ENCODE assay signal across 16 cellular contexts in the genomic region with DNA sequence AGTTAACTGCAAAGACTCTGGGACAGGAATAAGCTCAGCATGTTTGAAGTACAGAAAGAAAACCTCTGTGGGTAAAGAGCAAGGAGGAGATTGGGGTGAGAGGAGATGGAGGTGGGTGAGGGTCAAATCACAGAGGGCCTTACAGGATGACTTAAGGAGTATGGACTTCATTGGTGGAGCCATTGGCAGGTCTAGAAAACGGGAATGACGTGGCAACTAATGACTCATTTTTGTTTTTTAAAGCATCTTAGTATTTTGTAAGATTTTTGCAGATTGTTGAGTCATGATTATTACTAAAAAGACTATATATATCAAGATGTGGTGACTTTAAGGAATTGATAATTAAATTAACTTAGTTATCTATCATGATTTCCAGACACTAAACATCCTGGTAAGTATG. TPM values are rescaled to one million over a fixed set of nuclear protein-coding genes. Genes with fewer than 3 reads are reported as not detected.
DNase-seq lines count a peak whose midpoint lies in the region; ATAC-seq and TF ChIP-seq lines count a peak whose summit lies in the region.
"Had no signal": no experiment of that assay in that cellular context is flagged by ENCODE, and none has a peak within 500 bp of the region (broad histone marks: within the 10 kb centered on the region; RNA-seq: fewer than 3 reads in every experiment).

No MANE protein-coding gene starts in this region.

- H2BK20ac ChIP-seq in IMR-90 (ENCODE audit: low read depth, low read length) = no peak overlapping the region

- H2BK15ac ChIP-seq in IMR-90 (ENCODE audit: low read depth, low read length) = no peak overlapping the region

- no CpG with 5 or more reads among the region's 2 CpGs for WGBS in IMR-90 (ENCODE audit: extremely low coverage in 2 of 2, insufficient read length in 1 of 2), 2 experiments
- WGBS in mammary epithelial cell (ENCODE audit: low coverage, missing lambda C conversion rate) = 87% methylated on average over 2 of the region's 2 CpGs
- WGBS in sigmoid colon, 2 donors = 94 to 97% methylated on average over 2 of the region's 2 CpGs

- no TSS peak for BruUV-seq in IMR-90 (replicated peaks; lab: Mats Ljungman, UMichigan)
- no TSS peak for BruUV-seq in mammary epithelial cell (replicated peaks; lab: Mats Ljungman, UMichigan)

- ATAC-seq in IMR-90 (ENCODE audit: low read depth) = peak; percentile 59; the same call in 1 of the 2 replicates
- ATAC-seq in left ventricle myocardium superior = no peak
- no peak for ATAC-seq in HG03439 (IDR thresholded peaks at IDR 0.05; ENCODE audit: unreplicated experiment)
- ATAC-seq: activated CD4-positive, alpha-beta T cell treated with anti-CD3 and anti-CD28 coated beads for 36 hours; activated T-cell treated with anti-CD3 and anti-CD28 coated beads, Interleukin-2, amount 50 U/mL, for 72 hours had no signal

- H2BK5ac ChIP-seq in IMR-90 (ENCODE audit: low read depth, low read length, poor library complexity, severe bottlenecking) = peak overlapping the region; percentile 4

- intact Hi-C loops in IMR-90 (cut with micrococcal nuclease) = loop anchor here (10.0 kb wide), 1 partner anchor 384 kb away; no protein-coding TSS in a partner anchor
- intact Hi-C loops in mammary epithelial cell (cut with micrococcal nuclease) = no loop called here
- intact Hi-C loops in posterior vena cava (cut with DNase I) = no loop called here
- intact Hi-C loops in left ventricle myocardium superior (cut with micrococcal nuclease) = no loop called here
- intact Hi-C loops in sigmoid colon (cut with DNase I) = no loop called here

- no peaks in the 10 kb centered on the region; the same call in 1 of the 2 replicates for H3K9me1 ChIP-seq in IMR-90 (ENCODE audit: insufficient read depth, low read length)

- H2AFZ ChIP-seq in IMR-90 (replicated peaks; ENCODE audit: low read length, poor library complexity) (no peak overlapping the region), mammary epithelial cell (ENCODE audit: low read depth, low read length) (no peak overlapping the region)

- no peak for TF ChIP-seq POLR2A in IMR-90 (IDR thresholded peaks at IDR 0.05; ENCODE audit: low read depth, low read length)
- TF ChIP-seq POLR2A in sigmoid colon (IDR thresholded peaks at IDR 0.05) = no peak

- POLR2A ChIA-PET in IMR-90 (lab: Charles Lee; ENCODE audit: unreplicated experiment) = interaction anchor here (0.6 to 0.7 kb wide), 2 partner anchors 119 to 1251 kb away, joined by 3 to 7 read pairs; no protein-coding TSS in a partner anchor

- peaks cover 10% of the 10 kb centered on the region for H3K36me3 ChIP-seq in IMR-90 (ENCODE audit: control insufficient read depth, insufficient read depth, low read length)
- peaks cover 23% of the 10 kb centered on the region for H3K36me3 ChIP-seq in mammary epithelial cell (ENCODE audit: insufficient read depth, low read length)
- peaks cover 11 to 99% (median 19%) of the 10 kb centered on the region in 4 donors for H3K36me3 ChIP-seq in sigmoid colon
- H3K36me3 ChIP-seq: ovary had no signal

- dilution Hi-C loops in IMR-90 (cut with HindIII; ENCODE audit: low sequenced_read_pairs, unreplicated experiment) = no loop called here
- dilution Hi-C loops in mammary epithelial cell (cut with HindIII; ENCODE audit: low sequenced_read_pairs) = no loop called here

- no peaks in the 10 kb centered on the region for H4K20me1 ChIP-seq in IMR-90 (ENCODE audit: insufficient read depth, low read length)
- H4K20me1 ChIP-seq in mammary epithelial cell (ENCODE audit: insufficient read depth, low read length) = no peaks in the 10 kb centered on the region

- H3K79me2 ChIP-seq in mammary epithelial cell (ENCODE audit: insufficient read depth, low read length) = no peaks in the 10 kb centered on the region

- no peaks in the 10 kb centered on the region for H3K9me3 ChIP-seq in IMR-90 (ENCODE audit: control insufficient read depth, insufficient read depth, low read length)
- H3K9me3 ChIP-seq in mammary epithelial cell (replicated peaks; ENCODE audit: insufficient read depth, low read length) = no peaks in the 10 kb centered on the region
- no peaks in the 10 kb centered on the region for H3K9me3 ChIP-seq in sigmoid colon
- H3K9me3 ChIP-seq: ovary, vagina had no signal

- H3K27me3 ChIP-seq in IMR-90 (ENCODE audit: control insufficient read depth, insufficient read depth, low read length) (no peaks in the 10 kb centered on the region), mammary epithelial cell (ENCODE audit: insufficient read depth, low read length) (no peaks in the 10 kb centered on the region), sigmoid colon (no peaks in the 10 kb centered on the region)
- H3K27me3 ChIP-seq: ovary, vagina had no signal

- H3K56ac ChIP-seq in IMR-90 (ENCODE audit: extremely low read depth, insufficient read depth, low read length) = no peak overlapping the region

- H2AK5ac ChIP-seq in IMR-90 (ENCODE audit: low read depth, low read length) = no peak overlapping the region

- no peak for TF ChIP-seq RAD21 in IMR-90 (IDR thresholded peaks at IDR 0.05; ENCODE audit: low read length)

- peak overlapping the region in 1 of 2 experiments; percentile 67; a peak in 2 of 4 replicates for H4K8ac ChIP-seq in IMR-90 (ENCODE audit: low read depth in 2 of 2, low read length in 2 of 2)

- no peaks in the 10 kb centered on the region; the same call in 1 of the 2 replicates for H3K4me1 ChIP-seq in IMR-90 (ENCODE audit: control insufficient read depth, insufficient read depth, low read length)
- peaks cover 2% of the 10 kb centered on the region for H3K4me1 ChIP-seq in mammary epithelial cell (ENCODE audit: insufficient read depth, low read length)
- no peaks in the 10 kb centered on the region for H3K4me1 ChIP-seq in sigmoid colon
- H3K4me1 ChIP-seq: vagina had no signal

- H3K4me3 ChIP-seq in AG09309 (ENCODE audit: control insufficient read depth, low read depth, low read length) (no peak overlapping the region), IMR-90 (ENCODE audit: insufficient read depth, low read depth, low read length) (no peak overlapping the region), mammary epithelial cell (replicated peaks in 1 of 3; ENCODE audit: insufficient read depth in 1 of 3, low read depth in 2 of 3, low read length in 3 of 3) (no peak overlapping the region), sigmoid colon (no peak overlapping the region)
- H3K4me3 ChIP-seq: ovary, vagina had no signal

- H3K27ac ChIP-seq in IMR-90 (ENCODE audit: insufficient read depth, low read length) = no peak overlapping the region
- no peak overlapping the region for H3K27ac ChIP-seq in mammary epithelial cell (ENCODE audit: insufficient read depth, low read depth, low read length)
- no peak overlapping the region for H3K27ac ChIP-seq in sigmoid colon
- H3K27ac ChIP-seq: ovary, vagina had no signal

- no peak overlapping the region for H3K14ac ChIP-seq in IMR-90 (replicated peaks; ENCODE audit: low read depth, low read length)

- DNase-seq in AG09309 (ENCODE audit: low read depth) (peak; percentile 29), IMR-90 (peak; percentile 82), mammary epithelial cell (peak; percentile 60), iris pigment epithelial cell (ENCODE audit: low read depth) (peak; percentile 92), posterior vena cava (ENCODE audit: low spot score) (no peak), left ventricle myocardium superior (no peak), sigmoid colon (no peak)
- DNase-seq: activated CD4-positive, alpha-beta T cell treated with anti-CD3 and anti-CD28 coated beads for 36 hours; activated T-cell treated with anti-CD3 and anti-CD28 coated beads, Interleukin-2, amount 50 U/mL, for 72 hours; aorta; DMS79; NCI-H1436; ovary; SW 1271 had no signal

- TF ChIP-seq CTCF in AG09309 (IDR thresholded peaks at IDR 0.05; ENCODE audit: control insufficient read depth, insufficient read depth, low read depth, low read length, missing control alignments) (no peak), IMR-90 (conservative IDR thresholded peaks at IDR 0.05; ENCODE audit: low read depth, low read length) (no peak), mammary epithelial cell (conservative IDR thresholded peaks at IDR 0.05 in 1 of 2, IDR thresholded peaks at IDR 0.05 in 1 of 2; ENCODE audit: extremely low read depth in 1 of 2, insufficient read depth in 1 of 2, low read depth in 1 of 2, low read length in 2 of 2) (no peak), sigmoid colon (IDR thresholded peaks at IDR 0.05) (no peak)

- H3K23ac ChIP-seq in IMR-90 (ENCODE audit: low read depth, low read length) = no peak overlapping the region

- in situ Hi-C loops in IMR-90 (cut with MboI; ENCODE audit: low sequenced_read_pairs) = no loop called here
- in situ Hi-C loops in mammary epithelial cell (cut with MboI; ENCODE audit: low sequenced_read_pairs in 2 of 2) = no loop called here

- TF ChIP-seq EP300 in sigmoid colon (IDR thresholded peaks at IDR 0.05) = no peak

- H2AK9ac ChIP-seq in IMR-90 (replicated peaks; ENCODE audit: low read depth, low read length, poor library complexity) = no peak overlapping the region

- H2BK120ac ChIP-seq in IMR-90 (ENCODE audit: low read depth, low read length) = no peak overlapping the region

- no peak overlapping the region for H4K91ac ChIP-seq in IMR-90 (ENCODE audit: insufficient read depth, low read depth, low read length)

- H3K18ac ChIP-seq in IMR-90 (ENCODE audit: low read depth, low read length) = no peak overlapping the region

- CTCF ChIA-PET in IMR-90 (lab: Yijun Ruan, JAX) (no interaction called here), mammary epithelial cell (lab: Charles Lee; ENCODE audit: low non-redundant PET) (no interaction called here)

- H3K4me2 ChIP-seq in IMR-90 (ENCODE audit: low read depth, low read length) (peak overlapping the region; percentile 17; the same call in 1 of the 2 replicates), mammary epithelial cell (ENCODE audit: insufficient read depth, low read depth, low read length) (no peak overlapping the region)

- peak overlapping the region; percentile 6; the same call in 1 of the 2 replicates for H4K5ac ChIP-seq in IMR-90 (ENCODE audit: low read depth, low read length)

- no peaks in the 10 kb centered on the region for H3K79me1 ChIP-seq in IMR-90 (ENCODE audit: low read depth in 1 of 2, low read length in 2 of 2)

- no peak overlapping the region for H3K9ac ChIP-seq in IMR-90 (ENCODE audit: low read depth, low read length)
- no peak overlapping the region for H3K9ac ChIP-seq in mammary epithelial cell (ENCODE audit: insufficient read depth, low read length)

- no peak overlapping the region for H3K4ac ChIP-seq in IMR-90 (ENCODE audit: low read depth, low read length)

TF ChIP-seq in IMR-90, 13 proteins besides CTCF, POLR2A, EP300 and RAD21 (continues in another document):
- TF ChIP-seq MAFK (IDR thresholded peaks at IDR 0.05; ENCODE audit: low read depth, low read length) = peak; percentile 27; the same call in 1 of the 2 replicates

RNA-seq across cellular contexts. Expression of a gene that starts 18.5 kb away (rescaled TPM):
- total RNA-seq in IMR-90 (2012; rRNA removed) (22.0 and 29.7 TPM in 2 replicates), mammary epithelial cell (10 to 100 TPM; 19.2 to 21.2 TPM), posterior vena cava (10 to 100 TPM; 11.3 to 15.2 TPM), left ventricle myocardium superior (6.2 TPM), sigmoid colon (10 to 100 TPM in 1 of 4 donors, 1 to 10 TPM in 3; 7.5 to 10.7 (median 8.7) TPM)
- polyA plus RNA-seq in IMR-90 (2012; rRNA removed) (6.3 and 6.8 TPM in 2 replicates), mammary epithelial cell (10.1 TPM), sigmoid colon (1 to 10 TPM in 1 of 3 donors, under 1 TPM in 2; 0.60 to 4.9 (median 0.92) TPM)
- polyA plus RNA-seq in IMR-90 (2012; cell fraction: cytosol; rRNA removed) = 0.95 and 1.5 TPM in 2 replicates
- polyA plus RNA-seq in IMR-90 (2012; cell fraction: nucleus; rRNA removed; ENCODE audit: low replicate concordance) = 0.87 and 5.8 TPM in 2 replicates
- 23.2 TPM for polyA minus RNA-seq in mammary epithelial cell

Comparison
In these comparisons a context has a peak if more than half of its experiments do, and no peak if none do; other contexts are left out.
1. DNase-seq: peak in AG09309 (single experiment), IMR-90 (single experiment), mammary epithelial cell (single experiment) and iris pigment epithelial cell (single experiment); none in posterior vena cava (single experiment), left ventricle myocardium superior (single experiment) and sigmoid colon (single experiment).